In the genomic region with DNA sequence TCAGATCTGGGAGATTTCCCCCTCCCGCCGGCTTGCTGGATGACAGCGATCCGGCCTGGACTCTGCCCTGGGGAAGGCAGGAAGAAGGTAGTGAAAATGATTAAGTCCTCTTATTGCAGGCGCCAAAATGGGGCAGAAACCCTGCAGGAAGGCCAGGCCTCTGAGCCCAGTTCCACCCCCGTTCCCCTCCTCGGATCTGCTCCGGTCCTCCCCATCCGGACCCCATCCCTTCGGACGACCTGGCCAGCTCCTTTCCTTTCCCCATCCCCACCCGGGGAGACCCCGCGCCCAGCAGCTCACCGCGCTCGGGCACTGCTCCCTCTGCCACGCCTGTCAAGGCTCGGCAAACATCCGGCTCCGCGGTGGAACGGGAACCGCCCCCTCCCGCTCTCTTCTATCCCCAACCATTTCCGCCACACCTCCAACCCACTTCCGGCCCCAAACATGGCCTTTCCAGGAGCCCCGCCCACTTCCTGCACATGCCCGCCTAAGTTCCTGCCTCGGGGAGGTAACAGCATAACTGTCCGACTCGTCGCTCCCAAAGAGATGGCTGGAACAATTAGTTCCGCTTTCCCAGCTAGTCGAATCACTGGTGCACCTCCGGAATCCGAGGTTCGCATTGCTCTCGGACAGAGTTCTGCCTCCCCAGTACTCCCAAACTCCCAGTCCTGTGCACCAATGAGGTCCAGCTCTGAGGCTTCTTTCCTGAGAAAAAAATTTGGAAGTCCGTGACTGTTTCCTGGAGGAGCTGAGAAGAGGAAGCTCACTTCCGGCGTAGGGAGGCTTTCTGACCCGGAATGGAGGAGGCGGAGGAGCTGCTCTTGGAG, we compare ENCODE assay signal across 1 cellular context.
TF ChIP-seq lines count a peak whose summit lies in the region.

A gene (minus strand): TSS at position 369 of the 827 bp plus-strand sequence. CDS start 4,512 bp downstream, outside the sequence.
A gene (plus strand): TSS at position 781 of the 827 bp plus-strand sequence. CDS start 17 bp downstream, at position 798.

TF ChIP-seq in HepG2, 621 proteins besides CTCF, POLR2A, EP300 and RAD21 (continued from another document and continues in another):
- TF ChIP-seq, protein P1, sequence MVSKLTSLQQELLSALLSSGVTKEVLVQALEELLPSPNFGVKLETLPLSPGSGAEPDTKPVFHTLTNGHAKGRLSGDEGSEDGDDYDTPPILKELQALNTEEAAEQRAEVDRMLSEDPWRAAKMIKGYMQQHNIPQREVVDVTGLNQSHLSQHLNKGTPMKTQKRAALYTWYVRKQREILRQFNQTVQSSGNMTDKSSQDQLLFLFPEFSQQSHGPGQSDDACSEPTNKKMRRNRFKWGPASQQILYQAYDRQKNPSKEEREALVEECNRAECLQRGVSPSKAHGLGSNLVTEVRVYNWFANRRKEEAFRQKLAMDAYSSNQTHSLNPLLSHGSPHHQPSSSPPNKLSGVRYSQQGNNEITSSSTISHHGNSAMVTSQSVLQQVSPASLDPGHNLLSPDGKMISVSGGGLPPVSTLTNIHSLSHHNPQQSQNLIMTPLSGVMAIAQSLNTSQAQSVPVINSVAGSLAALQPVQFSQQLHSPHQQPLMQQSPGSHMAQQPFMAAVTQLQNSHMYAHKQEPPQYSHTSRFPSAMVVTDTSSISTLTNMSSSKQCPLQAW (CRISPR knock-in tag; IDR thresholded peaks at IDR 0.05) = peak; percentile 88
- TF ChIP-seq MTA1 (CRISPR knock-in tag; IDR thresholded peaks at IDR 0.05; ENCODE audit: borderline replicate concordance) (peak; percentile 77; the same call in 1 of the 2 replicates), ZNF615 (CRISPR knock-in tag; IDR thresholded peaks at IDR 0.05; ENCODE audit: borderline replicate concordance) (peak; percentile 75; the same call in 1 of the 2 replicates), ZNF570 (CRISPR knock-in tag; IDR thresholded peaks at IDR 0.05; ENCODE audit: borderline replicate concordance) (no peak), ZNF451 (CRISPR knock-in tag; IDR thresholded peaks at IDR 0.05) (no peak), RBFOX2 (IDR thresholded peaks at IDR 0.05; ENCODE audit: low read depth, low read length) (peak; percentile 96), ZFP36 (IDR thresholded peaks at IDR 0.05; ENCODE audit: borderline replicate concordance, low read depth, low read length, partially characterized antibody) (peak; percentile 13), ZNF12 (CRISPR knock-in tag; IDR thresholded peaks at IDR 0.05) (peak; percentile 48; the same call in 1 of the 2 replicates), ONECUT2 (CRISPR knock-in tag; IDR thresholded peaks at IDR 0.05) (no peak; the same call in 1 of the 2 replicates), NR2F6 (IDR thresholded peaks at IDR 0.05) (peak; percentile 36; the same call in 1 of the 2 replicates), NR2F6 (CRISPR knock-in tag; IDR thresholded peaks at IDR 0.05) (0 out of 2 replicates have a peak, but pooled peaks have one; percentile 48), SOX6 (IDR thresholded peaks at IDR 0.05) (no peak), SOX6 (CRISPR knock-in tag; IDR thresholded peaks at IDR 0.05) (peak; percentile 76), ZNF547 (CRISPR knock-in tag; IDR thresholded peaks at IDR 0.05) (peak; percentile 77), ASH2L (IDR thresholded peaks at IDR 0.05; ENCODE audit: insufficient read length, low read depth, low read length) (peak; percentile 100), MAFG (CRISPR knock-in tag; IDR thresholded peaks at IDR 0.05) (no peak), ZNF530 (CRISPR knock-in tag; IDR thresholded peaks at IDR 0.05; ENCODE audit: low read depth) (no peak), DR1 (CRISPR knock-in tag; IDR thresholded peaks at IDR 0.05) (peak; percentile 67; the same call in 1 of the 2 replicates), FOXJ3 (CRISPR knock-in tag; IDR thresholded peaks at IDR 0.05; ENCODE audit: borderline replicate concordance) (peak; percentile 19; the same call in 1 of the 2 replicates), EEA1 (CRISPR knock-in tag; IDR thresholded peaks at IDR 0.05; ENCODE audit: borderline replicate concordance) (no peak), ZNF724P (CRISPR knock-in tag; IDR thresholded peaks at IDR 0.05; ENCODE audit: borderline replicate concordance) (peak; percentile 88; the same call in 1 of the 2 replicates), MEIS2 (CRISPR knock-in tag; IDR thresholded peaks at IDR 0.05) (peak; percentile 91), WIZ (CRISPR knock-in tag; IDR thresholded peaks at IDR 0.05) (no peak)
- TF ChIP-seq, protein P2, sequence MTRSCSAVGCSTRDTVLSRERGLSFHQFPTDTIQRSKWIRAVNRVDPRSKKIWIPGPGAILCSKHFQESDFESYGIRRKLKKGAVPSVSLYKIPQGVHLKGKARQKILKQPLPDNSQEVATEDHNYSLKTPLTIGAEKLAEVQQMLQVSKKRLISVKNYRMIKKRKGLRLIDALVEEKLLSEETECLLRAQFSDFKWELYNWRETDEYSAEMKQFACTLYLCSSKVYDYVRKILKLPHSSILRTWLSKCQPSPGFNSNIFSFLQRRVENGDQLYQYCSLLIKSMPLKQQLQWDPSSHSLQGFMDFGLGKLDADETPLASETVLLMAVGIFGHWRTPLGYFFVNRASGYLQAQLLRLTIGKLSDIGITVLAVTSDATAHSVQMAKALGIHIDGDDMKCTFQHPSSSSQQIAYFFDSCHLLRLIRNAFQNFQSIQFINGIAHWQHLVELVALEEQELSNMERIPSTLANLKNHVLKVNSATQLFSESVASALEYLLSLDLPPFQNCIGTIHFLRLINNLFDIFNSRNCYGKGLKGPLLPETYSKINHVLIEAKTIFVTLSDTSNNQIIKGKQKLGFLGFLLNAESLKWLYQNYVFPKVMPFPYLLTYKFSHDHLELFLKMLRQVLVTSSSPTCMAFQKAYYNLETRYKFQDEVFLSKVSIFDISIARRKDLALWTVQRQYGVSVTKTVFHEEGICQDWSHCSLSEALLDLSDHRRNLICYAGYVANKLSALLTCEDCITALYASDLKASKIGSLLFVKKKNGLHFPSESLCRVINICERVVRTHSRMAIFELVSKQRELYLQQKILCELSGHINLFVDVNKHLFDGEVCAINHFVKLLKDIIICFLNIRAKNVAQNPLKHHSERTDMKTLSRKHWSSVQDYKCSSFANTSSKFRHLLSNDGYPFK (CRISPR knock-in tag; IDR thresholded peaks at IDR 0.05; ENCODE audit: borderline replicate concordance) = peak; percentile 93; the same call in 1 of the 2 replicates
- TF ChIP-seq, protein P3, sequence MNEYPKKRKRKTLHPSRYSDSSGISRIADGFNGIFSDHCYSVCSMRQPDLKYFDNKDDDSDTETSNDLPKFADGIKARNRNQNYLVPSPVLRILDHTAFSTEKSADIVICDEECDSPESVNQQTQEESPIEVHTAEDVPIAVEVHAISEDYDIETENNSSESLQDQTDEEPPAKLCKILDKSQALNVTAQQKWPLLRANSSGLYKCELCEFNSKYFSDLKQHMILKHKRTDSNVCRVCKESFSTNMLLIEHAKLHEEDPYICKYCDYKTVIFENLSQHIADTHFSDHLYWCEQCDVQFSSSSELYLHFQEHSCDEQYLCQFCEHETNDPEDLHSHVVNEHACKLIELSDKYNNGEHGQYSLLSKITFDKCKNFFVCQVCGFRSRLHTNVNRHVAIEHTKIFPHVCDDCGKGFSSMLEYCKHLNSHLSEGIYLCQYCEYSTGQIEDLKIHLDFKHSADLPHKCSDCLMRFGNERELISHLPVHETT (CRISPR knock-in tag; conservative IDR thresholded peaks at IDR 0.05) = peak; percentile 77
- TF ChIP-seq, protein P4, sequence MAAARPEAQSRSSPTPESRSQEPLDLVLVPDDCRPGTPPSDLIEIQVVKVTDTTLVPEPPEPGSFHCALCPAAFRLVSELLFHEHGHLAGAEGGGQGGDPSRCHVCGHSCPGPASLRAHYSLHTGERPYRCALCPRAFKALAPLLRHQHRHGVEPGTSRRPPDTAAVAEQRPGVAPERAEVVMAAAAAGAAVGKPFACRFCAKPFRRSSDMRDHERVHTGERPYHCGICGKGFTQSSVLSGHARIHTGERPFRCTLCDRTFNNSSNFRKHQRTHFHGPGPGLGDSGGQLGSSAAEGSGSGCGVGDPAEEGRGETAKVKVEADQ (CRISPR knock-in tag; IDR thresholded peaks at IDR 0.05; ENCODE audit: borderline replicate concordance) = 0 out of 2 replicates have a peak, but pooled peaks have one; percentile 31
- TF ChIP-seq, protein P5, sequence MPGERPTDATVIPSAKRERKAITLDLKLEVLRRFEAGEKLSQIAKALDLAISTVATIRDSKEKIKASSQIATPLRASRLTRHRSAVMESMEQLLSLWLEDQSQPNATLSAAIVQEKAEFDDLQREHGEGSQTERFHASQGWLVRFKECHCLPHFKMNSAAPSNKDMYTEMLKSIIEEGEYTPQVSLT (CRISPR knock-in tag; IDR thresholded peaks at IDR 0.05; ENCODE audit: borderline replicate concordance, low read depth) = peak; percentile 35; the same call in 1 of the 2 replicates
- TF ChIP-seq, protein P6, sequence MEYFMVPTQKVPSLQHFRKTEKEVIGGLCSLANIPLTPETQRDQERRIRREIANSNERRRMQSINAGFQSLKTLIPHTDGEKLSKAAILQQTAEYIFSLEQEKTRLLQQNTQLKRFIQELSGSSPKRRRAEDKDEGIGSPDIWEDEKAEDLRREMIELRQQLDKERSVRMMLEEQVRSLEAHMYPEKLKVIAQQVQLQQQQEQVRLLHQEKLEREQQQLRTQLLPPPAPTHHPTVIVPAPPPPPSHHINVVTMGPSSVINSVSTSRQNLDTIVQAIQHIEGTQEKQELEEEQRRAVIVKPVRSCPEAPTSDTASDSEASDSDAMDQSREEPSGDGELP (IDR thresholded peaks at IDR 0.05; ENCODE audit: borderline replicate concordance, low read depth) = peak; percentile 67; the same call in 1 of the 2 replicates
- TF ChIP-seq, protein P7, sequence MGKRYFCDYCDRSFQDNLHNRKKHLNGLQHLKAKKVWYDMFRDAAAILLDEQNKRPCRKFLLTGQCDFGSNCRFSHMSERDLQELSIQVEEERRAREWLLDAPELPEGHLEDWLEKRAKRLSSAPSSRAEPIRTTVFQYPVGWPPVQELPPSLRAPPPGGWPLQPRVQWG (CRISPR knock-in tag; IDR thresholded peaks at IDR 0.05; ENCODE audit: borderline replicate concordance, low read depth) = no peak
- TF ChIP-seq, protein P8, sequence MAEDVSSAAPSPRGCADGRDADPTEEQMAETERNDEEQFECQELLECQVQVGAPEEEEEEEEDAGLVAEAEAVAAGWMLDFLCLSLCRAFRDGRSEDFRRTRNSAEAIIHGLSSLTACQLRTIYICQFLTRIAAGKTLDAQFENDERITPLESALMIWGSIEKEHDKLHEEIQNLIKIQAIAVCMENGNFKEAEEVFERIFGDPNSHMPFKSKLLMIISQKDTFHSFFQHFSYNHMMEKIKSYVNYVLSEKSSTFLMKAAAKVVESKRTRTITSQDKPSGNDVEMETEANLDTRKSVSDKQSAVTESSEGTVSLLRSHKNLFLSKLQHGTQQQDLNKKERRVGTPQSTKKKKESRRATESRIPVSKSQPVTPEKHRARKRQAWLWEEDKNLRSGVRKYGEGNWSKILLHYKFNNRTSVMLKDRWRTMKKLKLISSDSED (CRISPR knock-in tag; IDR thresholded peaks at IDR 0.05) = no peak
- TF ChIP-seq, protein P9, sequence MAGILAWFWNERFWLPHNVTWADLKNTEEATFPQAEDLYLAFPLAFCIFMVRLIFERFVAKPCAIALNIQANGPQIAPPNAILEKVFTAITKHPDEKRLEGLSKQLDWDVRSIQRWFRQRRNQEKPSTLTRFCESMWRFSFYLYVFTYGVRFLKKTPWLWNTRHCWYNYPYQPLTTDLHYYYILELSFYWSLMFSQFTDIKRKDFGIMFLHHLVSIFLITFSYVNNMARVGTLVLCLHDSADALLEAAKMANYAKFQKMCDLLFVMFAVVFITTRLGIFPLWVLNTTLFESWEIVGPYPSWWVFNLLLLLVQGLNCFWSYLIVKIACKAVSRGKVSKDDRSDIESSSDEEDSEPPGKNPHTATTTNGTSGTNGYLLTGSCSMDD (CRISPR knock-in tag; IDR thresholded peaks at IDR 0.05) = no peak
- TF ChIP-seq, protein P10, sequence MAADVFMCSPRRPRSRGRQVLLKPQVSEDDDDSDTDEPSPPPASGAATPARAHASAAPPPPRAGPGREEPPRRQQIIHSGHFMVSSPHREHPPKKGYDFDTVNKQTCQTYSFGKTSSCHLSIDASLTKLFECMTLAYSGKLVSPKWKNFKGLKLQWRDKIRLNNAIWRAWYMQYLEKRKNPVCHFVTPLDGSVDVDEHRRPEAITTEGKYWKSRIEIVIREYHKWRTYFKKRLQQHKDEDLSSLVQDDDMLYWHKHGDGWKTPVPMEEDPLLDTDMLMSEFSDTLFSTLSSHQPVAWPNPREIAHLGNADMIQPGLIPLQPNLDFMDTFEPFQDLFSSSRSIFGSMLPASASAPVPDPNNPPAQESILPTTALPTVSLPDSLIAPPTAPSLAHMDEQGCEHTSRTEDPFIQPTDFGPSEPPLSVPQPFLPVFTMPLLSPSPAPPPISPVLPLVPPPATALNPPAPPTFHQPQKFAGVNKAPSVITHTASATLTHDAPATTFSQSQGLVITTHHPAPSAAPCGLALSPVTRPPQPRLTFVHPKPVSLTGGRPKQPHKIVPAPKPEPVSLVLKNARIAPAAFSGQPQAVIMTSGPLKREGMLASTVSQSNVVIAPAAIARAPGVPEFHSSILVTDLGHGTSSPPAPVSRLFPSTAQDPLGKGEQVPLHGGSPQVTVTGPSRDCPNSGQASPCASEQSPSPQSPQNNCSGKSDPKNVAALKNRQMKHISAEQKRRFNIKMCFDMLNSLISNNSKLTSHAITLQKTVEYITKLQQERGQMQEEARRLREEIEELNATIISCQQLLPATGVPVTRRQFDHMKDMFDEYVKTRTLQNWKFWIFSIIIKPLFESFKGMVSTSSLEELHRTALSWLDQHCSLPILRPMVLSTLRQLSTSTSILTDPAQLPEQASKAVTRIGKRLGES (CRISPR knock-in tag; IDR thresholded peaks at IDR 0.05; ENCODE audit: borderline replicate concordance) = no peak
- TF ChIP-seq, protein P11, sequence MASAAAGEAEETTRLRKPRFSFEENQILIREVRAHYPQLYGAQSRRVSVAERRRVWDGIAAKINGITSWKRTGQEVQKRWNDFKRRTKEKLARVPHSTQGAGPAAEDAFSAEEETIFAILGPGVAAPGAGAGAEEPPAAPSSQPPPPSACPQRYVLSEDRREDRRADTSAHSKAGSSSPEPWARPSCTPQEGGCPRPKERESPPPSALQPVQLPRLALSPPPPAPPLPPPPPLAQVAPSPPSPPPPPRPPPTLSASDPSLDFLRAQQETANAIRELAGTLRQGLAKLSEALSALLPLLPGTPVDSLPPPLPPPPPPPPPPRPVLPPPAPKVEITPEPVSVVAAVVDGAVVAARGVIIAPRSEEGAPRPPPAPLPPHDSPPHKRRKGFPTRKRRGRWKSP (CRISPR knock-in tag; IDR thresholded peaks at IDR 0.05) = peak; percentile 70; the same call in 1 of the 2 replicates
- TF ChIP-seq, protein P12, sequence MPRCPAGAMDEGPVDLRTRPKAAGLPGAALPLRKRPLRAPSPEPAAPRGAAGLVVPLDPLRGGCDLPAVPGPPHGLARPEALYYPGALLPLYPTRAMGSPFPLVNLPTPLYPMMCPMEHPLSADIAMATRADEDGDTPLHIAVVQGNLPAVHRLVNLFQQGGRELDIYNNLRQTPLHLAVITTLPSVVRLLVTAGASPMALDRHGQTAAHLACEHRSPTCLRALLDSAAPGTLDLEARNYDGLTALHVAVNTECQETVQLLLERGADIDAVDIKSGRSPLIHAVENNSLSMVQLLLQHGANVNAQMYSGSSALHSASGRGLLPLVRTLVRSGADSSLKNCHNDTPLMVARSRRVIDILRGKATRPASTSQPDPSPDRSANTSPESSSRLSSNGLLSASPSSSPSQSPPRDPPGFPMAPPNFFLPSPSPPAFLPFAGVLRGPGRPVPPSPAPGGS (CRISPR knock-in tag; IDR thresholded peaks at IDR 0.05) = no peak; the same call in 1 of the 2 replicates
